12 cellular contexts compared by ENCODE assay signal in the genomic region with DNA sequence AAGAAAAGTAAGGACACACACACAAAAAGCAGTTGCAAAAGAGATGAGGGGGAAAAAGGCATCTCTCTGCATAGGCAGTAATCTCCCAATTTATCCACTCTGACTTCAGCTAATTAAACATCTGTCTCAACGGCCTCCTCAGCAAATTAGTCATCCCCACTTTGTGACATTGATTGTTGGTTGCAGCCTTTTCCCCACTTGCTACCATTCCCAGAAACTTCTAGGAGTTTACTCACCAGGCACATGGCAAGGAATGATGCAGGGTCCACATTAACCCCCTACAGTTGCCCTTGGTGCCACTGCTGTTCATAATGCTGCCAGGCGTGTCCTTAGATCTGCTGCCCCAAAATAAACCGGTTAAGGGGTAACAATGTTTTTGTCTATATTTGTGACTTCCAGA.
"Had no signal": no experiment of that assay in that cellular context is flagged by ENCODE, and none has a peak within 500 bp of the region (broad histone marks: within the 10 kb centered on the region; RNA-seq: fewer than 3 reads in every experiment).

No MANE protein-coding gene starts in this region.

- H3K4me3 ChIP-seq: breast epithelium, dorsolateral prefrontal cortex, heart left ventricle, left lung, tibial artery, vagina had no signal

- H3K27ac ChIP-seq: breast epithelium, dorsolateral prefrontal cortex, heart left ventricle, left lung, tibial artery, vagina had no signal

- ATAC-seq: heart left ventricle, left lung had no signal

- H3K27me3 ChIP-seq: breast epithelium, dorsolateral prefrontal cortex, heart left ventricle, left lung, tibial artery, vagina had no signal

- H3K27ac Mint-ChIP-seq: activated naive CD8-positive, alpha-beta T cell had no signal

- H3K36me3 ChIP-seq: breast epithelium, heart left ventricle, left lung, tibial artery, vagina had no signal

- H3K4me3 Mint-ChIP-seq: activated naive CD8-positive, alpha-beta T cell had no signal

- H3K27me3 Mint-ChIP-seq: activated naive CD8-positive, alpha-beta T cell had no signal

- DNase-seq: activated CD4-positive, alpha-beta T cell treated with anti-CD3 and anti-CD28 coated beads, Interleukin-2, amount 50 U/mL, for 48 hours; activated gamma-delta T cell; activated T-cell treated with anti-CD3 and anti-CD28 coated beads, Interleukin-2, amount 50 U/mL, for 48 hours; dorsolateral prefrontal cortex; foreskin melanocyte; heart left ventricle; left lung; T-helper 2 cell; tibial artery had no signal
